In the genomic region with DNA sequence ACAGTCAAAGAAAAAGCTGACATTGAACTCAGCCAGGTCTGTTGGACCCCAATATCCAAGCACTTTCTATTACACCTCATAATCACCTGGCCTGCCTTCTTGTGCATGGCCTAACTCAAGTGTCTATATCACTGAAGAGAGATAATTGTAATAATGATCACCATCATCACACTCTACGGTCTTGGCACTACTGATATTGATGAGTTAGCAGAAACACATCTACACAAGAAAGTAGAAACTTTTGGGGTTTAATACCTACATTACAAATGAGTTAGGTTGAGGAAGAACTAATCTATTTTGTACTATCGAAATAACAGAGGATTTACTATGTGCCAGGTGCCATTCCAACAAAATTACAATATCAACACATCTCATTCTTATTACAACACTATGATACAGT, we compare ENCODE assay signal across 33 cellular contexts. TPM values are rescaled to one million over a fixed set of nuclear protein-coding genes. Genes with fewer than 3 reads are reported as not detected.
"Had no signal": no experiment of that assay in that cellular context is flagged by ENCODE, and none has a peak within 500 bp of the region (broad histone marks: within the 10 kb centered on the region; RNA-seq: fewer than 3 reads in every experiment).

No MANE protein-coding gene starts in this region.

- H3K27ac Mint-ChIP-seq: stimulated activated effector memory CD8-positive, alpha-beta T cell treated with anti-CD3 and anti-CD28 coated beads, Interleukin-12 subunit alpha, Interleukin-12 subunit beta, amount 100 ng/mL, for 72 hours; stimulated activated memory B cell treated with anti-CD40 and anti-IgM and Interleukin-4, amounts not matched to agents 10 μg/mL and 1 μg/mL and 100 μg/mL, for 72 hours; stimulated activated naive B cell treated with anti-CD40 and anti-IgM and Interleukin-4, amounts not matched to agents 10 μg/mL and 1 μg/mL and 100 μg/mL, for 72 hours; stimulated activated naive CD8-positive, alpha-beta T cell treated with anti-CD3 and anti-CD28 coated beads, Interleukin-15, amount 100 ng/mL, for 72 hours; stimulated activated naive CD8-positive, alpha-beta T cell treated with anti-CD3 and anti-CD28 coated beads, Interleukin-15, Interleukin-2, amounts not matched to agents 100 ng/mL and 50 ng/mL, for 24 hours; type B pancreatic cell had no signal

- H3K4me1 ChIP-seq: stomach, suprapubic skin, testis, thyroid gland, tibial artery, tibial nerve, transverse colon, upper lobe of left lung, upper lobe of right lung, uterus, vagina had no signal

- H3K4me3 ChIP-seq: stomach, suprapubic skin, testis, thoracic aorta, thyroid gland, tibial artery, tibial nerve, transverse colon, upper lobe of left lung, upper lobe of right lung, uterus, vagina had no signal

- H3K27me3 Mint-ChIP-seq: stimulated activated memory B cell treated with anti-CD40 and anti-IgM and Interleukin-4, amounts not matched to agents 10 μg/mL and 1 μg/mL and 100 μg/mL, for 72 hours; stimulated activated naive B cell treated with anti-CD40 and anti-IgM and Interleukin-4, amounts not matched to agents 10 μg/mL and 1 μg/mL and 100 μg/mL, for 72 hours; stimulated activated naive CD8-positive, alpha-beta T cell treated with anti-CD3 and anti-CD28 coated beads, Interleukin-15, amount 100 ng/mL, for 72 hours; stimulated activated naive CD8-positive, alpha-beta T cell treated with anti-CD3 and anti-CD28 coated beads, Interleukin-15, Interleukin-2, amounts not matched to agents 100 ng/mL and 50 ng/mL, for 24 hours; type B pancreatic cell had no signal

- H3K4me1 Mint-ChIP-seq: stimulated activated effector memory CD8-positive, alpha-beta T cell treated with anti-CD3 and anti-CD28 coated beads, Interleukin-12 subunit alpha, Interleukin-12 subunit beta, amount 100 ng/mL, for 72 hours; stimulated activated memory B cell treated with anti-CD40 and anti-IgM and Interleukin-4, amounts not matched to agents 10 μg/mL and 1 μg/mL and 100 μg/mL, for 72 hours; stimulated activated naive B cell treated with anti-CD40 and anti-IgM and Interleukin-4, amounts not matched to agents 10 μg/mL and 1 μg/mL and 100 μg/mL, for 72 hours; stimulated activated naive CD8-positive, alpha-beta T cell treated with anti-CD3 and anti-CD28 coated beads, Interleukin-15, amount 100 ng/mL, for 72 hours had no signal

- FAIRE-seq: urothelium cell line had no signal

- H3K36me3 Mint-ChIP-seq: stimulated activated effector memory CD8-positive, alpha-beta T cell treated with anti-CD3 and anti-CD28 coated beads, Interleukin-12 subunit alpha, Interleukin-12 subunit beta, amount 100 ng/mL, for 72 hours; stimulated activated memory B cell treated with anti-CD40 and anti-IgM and Interleukin-4, amounts not matched to agents 10 μg/mL and 1 μg/mL and 100 μg/mL, for 72 hours; stimulated activated naive B cell treated with anti-CD40 and anti-IgM and Interleukin-4, amounts not matched to agents 10 μg/mL and 1 μg/mL and 100 μg/mL, for 72 hours; type B pancreatic cell had no signal

- H3K36me3 ChIP-seq: stomach, suprapubic skin, thoracic aorta, thyroid gland, tibial artery, tibial nerve, transverse colon, upper lobe of left lung, upper lobe of right lung, uterus, vagina had no signal

- DNase-seq: stimulated activated CD4-positive, alpha-beta T cell treated with anti-CD3 and anti-CD28 coated beads, Interleukin-2, amount 100 ng/mL, for 48 hours; stimulated activated CD4-positive, alpha-beta T cell treated with anti-CD3 and anti-CD28 coated beads, Interleukin-4, amount 100 ng/mL, for 1 hour; stimulated activated CD4-positive, alpha-beta T cell treated with anti-CD3 and anti-CD28 coated beads, Interleukin-4, amount 100 ng/mL, for 24 hours; stimulated activated CD4-positive, alpha-beta T cell treated with anti-CD3 and anti-CD28 coated beads, Interleukin-4, amount 100 ng/mL, for 4 hours; stimulated activated CD8-positive, alpha-beta memory T cell treated with anti-CD3 and anti-CD28 coated beads, Interleukin-4, amount 100 ng/mL, for 48 hours; stimulated activated naive B cell treated with anti-CD40 and anti-IgM and Interleukin-4, amounts not matched to agents 10 μg/mL and 1 μg/mL and 100 μg/mL, for 72 hours; stimulated activated naive CD4-positive, alpha-beta T cell; stimulated activated naive CD4-positive, alpha-beta T cell treated with Interleukin-2 at 50 U/mL for 16 hours; stimulated activated naive CD8-positive, alpha-beta T cell treated with anti-CD3 and anti-CD28 coated beads, Interleukin-15, amount 100 ng/mL, for 72 hours; stimulated activated naive CD8-positive, alpha-beta T cell treated with anti-CD3 and anti-CD28 coated beads, Interleukin-15, Interleukin-2, amounts not matched to agents 100 U/mL and 50 U/mL, for 24 hours; stomach; substantia nigra; testis; thyroid gland; tibial artery; transverse colon; trophoblast cell; upper lobe of left lung; upper lobe of right lung; uterus had no signal

- H3K27ac ChIP-seq: stomach, suprapubic skin, testis, thoracic aorta, thyroid gland, tibial artery, tibial nerve, transverse colon, upper lobe of left lung, upper lobe of right lung, uterus, vagina had no signal

- H3K27me3 ChIP-seq: stomach, suprapubic skin, testis, thyroid gland, tibial artery, tibial nerve, transverse colon, upper lobe of left lung, upper lobe of right lung, uterus, vagina had no signal

- ATAC-seq: stimulated activated effector memory CD8-positive, alpha-beta T cell treated with anti-CD3 and anti-CD28 coated beads, Interleukin-12 subunit alpha, Interleukin-12 subunit beta, amount 100 ng/mL, for 72 hours; stimulated activated memory B cell treated with anti-CD40 and anti-IgM and Interleukin-4, amounts not matched to agents 10 μg/mL and 1 μg/mL and 100 μg/mL, for 72 hours; stimulated activated naive B cell treated with anti-CD40 and anti-IgM and Interleukin-4, amounts not matched to agents 10 μg/mL and 1 μg/mL and 100 μg/mL, for 72 hours; stimulated activated naive CD8-positive, alpha-beta T cell treated with anti-CD3 and anti-CD28 coated beads, Interleukin-15, amount 100 ng/mL, for 72 hours; stimulated activated naive CD8-positive, alpha-beta T cell treated with anti-CD3 and anti-CD28 coated beads, Interleukin-15, Interleukin-2, amounts not matched to agents 100 U/mL and 50 U/mL, for 24 hours; upper lobe of right lung had no signal

- H3K4me3 Mint-ChIP-seq: stimulated activated effector memory CD8-positive, alpha-beta T cell treated with anti-CD3 and anti-CD28 coated beads, Interleukin-12 subunit alpha, Interleukin-12 subunit beta, amount 100 ng/mL, for 72 hours; stimulated activated memory B cell treated with anti-CD40 and anti-IgM and Interleukin-4, amounts not matched to agents 10 μg/mL and 1 μg/mL and 100 μg/mL, for 72 hours; stimulated activated naive B cell treated with anti-CD40 and anti-IgM and Interleukin-4, amounts not matched to agents 10 μg/mL and 1 μg/mL and 100 μg/mL, for 72 hours; stimulated activated naive CD8-positive, alpha-beta T cell treated with anti-CD3 and anti-CD28 coated beads, Interleukin-15, amount 100 ng/mL, for 72 hours; stimulated activated naive CD8-positive, alpha-beta T cell treated with anti-CD3 and anti-CD28 coated beads, Interleukin-15, Interleukin-2, amounts not matched to agents 100 ng/mL and 50 ng/mL, for 24 hours; type B pancreatic cell had no signal

- H3K9me3 ChIP-seq: suprapubic skin, testis, thoracic aorta, thyroid gland, tibial artery, tibial nerve, transverse colon, upper lobe of left lung, upper lobe of right lung, uterus, vagina had no signal

RNA-seq across cellular contexts. Expression of a gene that starts 30.7 kb away (rescaled TPM):
- total RNA-seq: stomach, subcutaneous adipose tissue, suprapubic skin, thoracic aorta, thyroid gland, tibial nerve, transverse colon, upper lobe of left lung, upper lobe of right lung, ureter, urinary bladder, uterus, vagina had no signal
- polyA plus RNA-seq: stomach, thymus, urinary bladder had no signal
